15 cellular contexts compared by ENCODE assay signal in the genomic region with DNA sequence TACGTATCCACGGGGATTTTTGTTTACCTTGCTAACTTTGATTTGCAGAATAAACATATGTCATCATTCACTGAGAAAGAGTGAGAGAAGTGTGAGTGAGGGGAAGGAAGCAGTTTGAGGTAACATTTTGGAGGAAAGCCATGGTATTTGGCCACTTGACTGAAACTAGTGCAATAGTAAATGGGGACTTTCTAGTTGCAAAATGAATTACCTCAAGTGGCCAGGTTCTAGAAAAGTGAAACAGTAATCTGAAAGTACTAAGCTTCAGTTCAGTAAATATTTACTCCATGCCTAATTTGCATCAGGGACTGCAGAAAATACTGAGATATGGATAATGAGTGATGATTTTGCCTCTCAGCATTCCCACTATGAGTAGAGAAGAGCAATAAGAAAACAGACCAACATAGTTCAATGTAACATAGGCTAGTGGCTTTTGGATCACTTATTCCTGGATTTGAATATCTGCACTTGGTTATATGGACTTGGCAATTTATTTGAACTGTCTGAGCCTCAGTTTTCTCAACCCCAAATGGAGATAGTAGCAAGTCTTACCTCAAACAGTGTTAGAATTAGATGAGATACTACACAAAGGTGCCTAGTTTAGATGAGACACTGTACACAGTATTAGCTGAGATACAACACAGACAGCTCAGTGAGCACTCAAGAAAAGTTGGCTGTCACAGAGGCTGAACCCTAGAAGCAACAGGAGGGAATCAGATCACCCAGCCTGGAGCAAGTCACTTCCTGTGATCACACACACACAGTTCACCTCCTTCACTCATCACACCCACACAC.
DNase-seq lines count a peak whose midpoint lies in the region; ATAC-seq and TF ChIP-seq lines count a peak whose summit lies in the region.
"Had no signal": no experiment of that assay in that cellular context is flagged by ENCODE, and none has a peak within 500 bp of the region (broad histone marks: within the 10 kb centered on the region; RNA-seq: fewer than 3 reads in every experiment).

No MANE protein-coding gene starts in this region.

- no peak overlapping the region for H3K27ac Mint-ChIP-seq in Calu3 (ENCODE audit: unreplicated experiment)
- H3K27ac Mint-ChIP-seq: stimulated activated naive CD8-positive, alpha-beta T cell treated with anti-CD3 and anti-CD28 coated beads, Interleukin-15, Interleukin-2, amounts not matched to agents 100 ng/mL and 50 ng/mL, for 24 hours had no signal

- DNase-seq in lung (ENCODE audit: low spot score) (no peak), Calu3 (no peak), SJCRH30 (no peak)
- DNase-seq in activated T-cell treated with anti-CD3 and anti-CD28 coated beads, Interleukin-2, amount 50 U/mL, for 1 hour = no peak
- DNase-seq: adrenal gland; NCI-H1048; NCI-H748 treated with DMSO at 0.1 percent for 48 hours; psoas muscle; stimulated activated CD4-positive, alpha-beta T cell treated with anti-CD3 and anti-CD28 coated beads, Interleukin-2, amount 100 ng/mL, for 48 hours; WERI-Rb-1 had no signal

- no peaks in the 10 kb centered on the region for H3K27me3 ChIP-seq in lung (ENCODE audit: control insufficient read depth, insufficient read depth)
- H3K27me3 ChIP-seq in SJCRH30 = no peaks in the 10 kb centered on the region
- H3K27me3 ChIP-seq: adrenal gland, SJSA1 had no signal

- H3K4me3 ChIP-seq in HEK293 (ENCODE audit: low read depth, low read length) (no peak overlapping the region), lung (no peak overlapping the region), SJCRH30 (no peak overlapping the region)
- H3K4me3 ChIP-seq: adrenal gland, psoas muscle, SJSA1 had no signal

- TF ChIP-seq CTCF in HEK293 (tag by site-specific recombination; IDR thresholded peaks at IDR 0.05) (no peak), lung (IDR thresholded peaks at IDR 0.05; ENCODE audit: control extremely low read depth, extremely low read depth) (no peak), Calu3 (IDR thresholded peaks at IDR 0.05; ENCODE audit: unreplicated experiment) (no peak)

- no peak overlapping the region for H3K4me3 Mint-ChIP-seq in Calu3 (ENCODE audit: low read depth, unreplicated experiment)
- H3K4me3 Mint-ChIP-seq: stimulated activated naive CD8-positive, alpha-beta T cell treated with anti-CD3 and anti-CD28 coated beads, Interleukin-15, Interleukin-2, amounts not matched to agents 100 ng/mL and 50 ng/mL, for 24 hours had no signal

- H3K36me3 Mint-ChIP-seq in Calu3 (ENCODE audit: insufficient read depth, unreplicated experiment) = no peaks in the 10 kb centered on the region

- H3K9me3 ChIP-seq in HEK293 (ENCODE audit: control insufficient read depth, insufficient read depth, low read depth, low read length) = no peaks in the 10 kb centered on the region
- H3K9me3 ChIP-seq in lung (ENCODE audit: control insufficient read depth in 2 of 2, insufficient read depth in 1 of 2, low read length in 1 of 2) = no peaks in the 10 kb centered on the region
- H3K9me3 ChIP-seq in SJCRH30 (replicated peaks) = no peaks in the 10 kb centered on the region
- H3K9me3 ChIP-seq: adrenal gland, psoas muscle, SJSA1 had no signal

- no peaks in the 10 kb centered on the region for H3K36me3 ChIP-seq in HEK293 (ENCODE audit: control insufficient read depth in 2 of 2, insufficient read depth in 1 of 2, low read length in 2 of 2)
- H3K36me3 ChIP-seq in lung (ENCODE audit: control insufficient read depth in 2 of 2, insufficient read depth in 2 of 2, low read length in 2 of 2) = no peaks in the 10 kb centered on the region
- no peaks in the 10 kb centered on the region for H3K36me3 ChIP-seq in SJCRH30
- H3K36me3 ChIP-seq: adrenal gland, SJSA1, WERI-Rb-1 had no signal

- ATAC-seq in GM18909 (IDR thresholded peaks at IDR 0.05; ENCODE audit: poor library complexity, unreplicated experiment) = peak; percentile 92
- peak; percentile 81 for ATAC-seq in HG03280 (IDR thresholded peaks at IDR 0.05; ENCODE audit: unreplicated experiment)
- ATAC-seq in lung (ENCODE audit: insufficient read depth, low FRiP score) = peak; percentile 47
- ATAC-seq: psoas muscle had no signal

- no peaks in the 10 kb centered on the region for H3K4me1 Mint-ChIP-seq in Calu3 (ENCODE audit: low read depth, unreplicated experiment)

- POLR2A ChIA-PET in HEK293 (lab: Yijun Ruan, JAX) = no interaction called here

- WGBS in lung, 2 donors = 47 to 68% methylated on average over 2 of the region's 2 CpGs

- H3K27me3 Mint-ChIP-seq in Calu3 (ENCODE audit: unreplicated experiment) = peaks cover 13% of the 10 kb centered on the region
- H3K27me3 Mint-ChIP-seq: stimulated activated naive CD8-positive, alpha-beta T cell treated with anti-CD3 and anti-CD28 coated beads, Interleukin-15, Interleukin-2, amounts not matched to agents 100 ng/mL and 50 ng/mL, for 24 hours had no signal

- no peaks in the 10 kb centered on the region for H3K9me3 Mint-ChIP-seq in Calu3 (ENCODE audit: low read depth, unreplicated experiment)
- H3K9me3 Mint-ChIP-seq: stimulated activated naive CD8-positive, alpha-beta T cell treated with anti-CD3 and anti-CD28 coated beads, Interleukin-15, Interleukin-2, amounts not matched to agents 100 ng/mL and 50 ng/mL, for 24 hours had no signal

- no TSS peak for BruUV-seq in Calu3 (replicated peaks; lab: Mats Ljungman, UMichigan)

- H3K27ac ChIP-seq in HEK293 (ENCODE audit: extremely low read depth, low read depth, low read length) (no peak overlapping the region), lung (ENCODE audit: low read depth in 1 of 2, low read length in 1 of 2) (no peak overlapping the region), SJCRH30 (no peak overlapping the region)
- H3K27ac ChIP-seq: adrenal gland, psoas muscle, SJSA1, WERI-Rb-1 had no signal

- CTCF ChIA-PET in HEK293 (lab: Yijun Ruan, JAX) = interaction anchor here (0.6 kb wide), 1 partner anchor 14 kb away, joined by 3 read pairs; no protein-coding TSS in a partner anchor
- CTCF ChIA-PET in Calu3 (lab: Charles Lee) = no interaction called here

- intact Hi-C loops in Calu3 (cut with micrococcal nuclease; ENCODE audit: unreplicated experiment) = no loop called here

- H3K4me1 ChIP-seq in HEK293 (ENCODE audit: control insufficient read depth, insufficient read depth, low read length) (peaks cover 5% of the 10 kb centered on the region; the same call in 1 of the 2 replicates), lung (ENCODE audit: control insufficient read depth in 2 of 2, insufficient read depth in 2 of 2, low read length in 2 of 2) (no peaks in the 10 kb centered on the region), SJCRH30 (no peaks in the 10 kb centered on the region)
- H3K4me1 ChIP-seq: adrenal gland, psoas muscle, SJSA1 had no signal

TF ChIP-seq in HEK293, 187 proteins besides CTCF, POLR2A, EP300 and RAD21 (continues in another document):
- TF ChIP-seq OSR2 (tag by site-specific recombination; IDR thresholded peaks at IDR 0.05) = no peak
- TF ChIP-seq ZNF660 (tag by site-specific recombination; IDR thresholded peaks at IDR 0.05) = no peak
- TF ChIP-seq ZNF558 (tag by site-specific recombination; IDR thresholded peaks at IDR 0.05) = no peak
- no peak for TF ChIP-seq ZNF114 (tag by site-specific recombination; IDR thresholded peaks at IDR 0.05)
- TF ChIP-seq ZNF157 (tag by site-specific recombination; IDR thresholded peaks at IDR 0.05) = no peak
- no peak for TF ChIP-seq ZNF274 (IDR thresholded peaks at IDR 0.05; ENCODE audit: low read length)
- TF ChIP-seq ZNF274 (tag by site-specific recombination; IDR thresholded peaks at IDR 0.05; ENCODE audit: borderline replicate concordance) = no peak
- no peak for TF ChIP-seq ZNF354C (tag by site-specific recombination; IDR thresholded peaks at IDR 0.05; ENCODE audit: borderline replicate concordance, low read depth)
- TF ChIP-seq, protein P1, sequence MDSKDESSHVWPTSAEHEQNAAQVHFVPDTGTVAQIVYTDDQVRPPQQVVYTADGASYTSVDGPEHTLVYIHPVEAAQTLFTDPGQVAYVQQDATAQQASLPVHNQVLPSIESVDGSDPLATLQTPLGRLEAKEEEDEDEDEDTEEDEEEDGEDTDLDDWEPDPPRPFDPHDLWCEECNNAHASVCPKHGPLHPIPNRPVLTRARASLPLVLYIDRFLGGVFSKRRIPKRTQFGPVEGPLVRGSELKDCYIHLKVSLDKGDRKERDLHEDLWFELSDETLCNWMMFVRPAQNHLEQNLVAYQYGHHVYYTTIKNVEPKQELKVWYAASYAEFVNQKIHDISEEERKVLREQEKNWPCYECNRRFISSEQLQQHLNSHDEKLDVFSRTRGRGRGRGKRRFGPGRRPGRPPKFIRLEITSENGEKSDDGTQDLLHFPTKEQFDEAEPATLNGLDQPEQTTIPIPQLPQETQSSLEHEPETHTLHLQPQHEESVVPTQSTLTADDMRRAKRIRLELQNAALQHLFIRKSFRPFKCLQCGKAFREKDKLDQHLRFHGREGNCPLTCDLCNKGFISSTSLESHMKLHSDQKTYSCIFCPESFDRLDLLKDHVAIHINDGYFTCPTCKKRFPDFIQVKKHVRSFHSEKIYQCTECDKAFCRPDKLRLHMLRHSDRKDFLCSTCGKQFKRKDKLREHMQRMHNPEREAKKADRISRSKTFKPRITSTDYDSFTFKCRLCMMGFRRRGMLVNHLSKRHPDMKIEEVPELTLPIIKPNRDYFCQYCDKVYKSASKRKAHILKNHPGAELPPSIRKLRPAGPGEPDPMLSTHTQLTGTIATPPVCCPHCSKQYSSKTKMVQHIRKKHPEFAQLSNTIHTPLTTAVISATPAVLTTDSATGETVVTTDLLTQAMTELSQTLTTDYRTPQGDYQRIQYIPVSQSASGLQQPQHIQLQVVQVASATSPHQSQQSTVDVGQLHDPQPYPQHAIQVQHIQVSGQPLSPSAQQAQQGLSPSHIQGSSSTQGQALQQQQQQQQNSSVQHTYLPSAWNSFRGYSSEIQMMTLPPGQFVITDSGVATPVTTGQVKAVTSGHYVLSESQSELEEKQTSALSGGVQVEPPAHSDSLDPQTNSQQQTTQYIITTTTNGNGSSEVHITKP (tag by site-specific recombination; IDR thresholded peaks at IDR 0.05) = no peak
- TF ChIP-seq, protein P2, sequence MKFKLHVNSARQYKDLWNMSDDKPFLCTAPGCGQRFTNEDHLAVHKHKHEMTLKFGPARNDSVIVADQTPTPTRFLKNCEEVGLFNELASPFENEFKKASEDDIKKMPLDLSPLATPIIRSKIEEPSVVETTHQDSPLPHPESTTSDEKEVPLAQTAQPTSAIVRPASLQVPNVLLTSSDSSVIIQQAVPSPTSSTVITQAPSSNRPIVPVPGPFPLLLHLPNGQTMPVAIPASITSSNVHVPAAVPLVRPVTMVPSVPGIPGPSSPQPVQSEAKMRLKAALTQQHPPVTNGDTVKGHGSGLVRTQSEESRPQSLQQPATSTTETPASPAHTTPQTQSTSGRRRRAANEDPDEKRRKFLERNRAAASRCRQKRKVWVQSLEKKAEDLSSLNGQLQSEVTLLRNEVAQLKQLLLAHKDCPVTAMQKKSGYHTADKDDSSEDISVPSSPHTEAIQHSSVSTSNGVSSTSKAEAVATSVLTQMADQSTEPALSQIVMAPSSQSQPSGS (tag by site-specific recombination; IDR thresholded peaks at IDR 0.05; ENCODE audit: low read depth) = peak; percentile 25; the same call in 1 of the 2 replicates
- no peak for TF ChIP-seq ZNF132 (tag by site-specific recombination; IDR thresholded peaks at IDR 0.05; ENCODE audit: borderline replicate concordance)
- no peak for TF ChIP-seq ZNF391 (tag by site-specific recombination; IDR thresholded peaks at IDR 0.05; ENCODE audit: borderline replicate concordance, low read depth)
